8 cellular contexts compared by ENCODE assay signal in the genomic region with DNA sequence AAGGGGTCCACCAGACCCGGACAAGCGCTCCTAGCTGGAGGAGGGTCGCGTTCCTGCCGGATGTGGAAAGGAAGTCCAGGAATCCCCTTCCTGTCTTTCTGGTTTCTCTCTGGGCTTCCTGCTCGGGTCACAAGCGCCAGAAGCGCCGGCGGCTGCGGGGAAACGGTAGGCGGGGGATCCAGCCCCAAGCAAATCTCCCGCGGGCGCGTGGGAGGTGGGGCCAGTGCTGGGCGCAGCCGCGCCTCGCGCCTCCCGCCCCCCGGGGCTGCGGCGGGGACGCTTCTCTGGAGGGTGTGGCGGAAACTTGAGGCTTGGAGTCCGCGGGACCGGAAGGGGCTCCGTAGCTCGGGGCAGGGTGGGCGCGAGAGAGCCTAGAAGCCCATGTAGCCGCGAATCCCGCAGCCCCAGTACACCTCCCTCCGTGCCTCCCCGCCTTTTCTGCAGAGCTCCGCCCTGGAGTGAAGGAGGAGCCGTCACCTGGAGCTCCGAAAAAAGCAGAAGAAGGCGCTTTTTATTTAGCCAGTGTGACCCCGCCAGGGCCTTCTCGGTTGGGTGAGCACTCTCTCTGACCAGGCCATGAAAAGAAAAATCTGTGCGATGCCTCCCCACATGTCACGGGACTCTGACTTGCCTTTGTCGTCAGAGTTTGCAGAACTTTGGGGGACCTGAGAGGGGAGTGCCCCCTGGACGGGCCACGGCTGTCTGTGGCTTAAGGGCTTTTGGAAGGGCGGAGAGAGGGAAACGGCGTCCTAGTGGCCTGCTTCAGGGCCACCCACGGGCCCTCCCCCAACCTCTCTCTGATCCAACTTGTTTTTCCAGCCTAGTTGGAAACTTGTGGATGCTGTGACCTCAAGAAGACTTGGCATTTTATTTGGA. TPM values are rescaled to one million over a fixed set of nuclear protein-coding genes. Genes with fewer than 3 reads are reported as not detected.
A peak's percentile ranks its signal among the peaks of the same experiment; 100 is the strongest.
DNase-seq lines count a peak whose midpoint lies in the region; ATAC-seq and TF ChIP-seq lines count a peak whose summit lies in the region.

No MANE protein-coding gene starts in this region.

- peak; percentile 83 for TF ChIP-seq POLR2A in GM19193 (IDR thresholded peaks at IDR 0.05; ENCODE audit: extremely low read depth, insufficient read depth, insufficient read length)

- H3K9me3 ChIP-seq in BLaER1 (peaks cover 7% of the 10 kb centered on the region), ectodermal cell (ENCODE audit: control insufficient read depth, low read length) (no peaks in the 10 kb centered on the region)

- peaks cover 2% of the 10 kb centered on the region for H3K27me3 Mint-ChIP-seq in activated CD4-positive, alpha-beta memory T cell treated with anti-CD3 and anti-CD28 coated beads for 36 hours

- peak overlapping the region; percentile 85 for H3K4me3 Mint-ChIP-seq in activated CD4-positive, alpha-beta memory T cell treated with anti-CD3 and anti-CD28 coated beads for 36 hours

- peak; percentile 54 for ATAC-seq in HG03378 (IDR thresholded peaks at IDR 0.05; ENCODE audit: unreplicated experiment)

- H3K36me3 Mint-ChIP-seq in activated CD4-positive, alpha-beta memory T cell treated with anti-CD3 and anti-CD28 coated beads for 36 hours: peaks cover 70% of the 10 kb centered on the region

- H3K27ac ChIP-seq in BLaER1 (peak overlapping the region; percentile 90), ectodermal cell (ENCODE audit: insufficient read depth, low read depth, low read length, poor library complexity, severe bottlenecking) (peak overlapping the region; percentile 84)

- peak overlapping the region; percentile 76 for H3K9ac ChIP-seq in BLaER1

- peak overlapping the region; percentile 97 for H3K27ac Mint-ChIP-seq in activated CD4-positive, alpha-beta memory T cell treated with anti-CD3 and anti-CD28 coated beads for 36 hours

- H3K4me3 ChIP-seq in BLaER1 (peak overlapping the region; percentile 68), ectodermal cell (ENCODE audit: insufficient read depth, low read depth, low read length) (peak overlapping the region; percentile 55)

- H3K4me1 ChIP-seq in BLaER1 (peaks cover 64% of the 10 kb centered on the region), ectodermal cell (ENCODE audit: control insufficient read depth, insufficient read depth, low read length) (peaks cover 8% of the 10 kb centered on the region)

- H3K9me3 Mint-ChIP-seq in activated CD4-positive, alpha-beta memory T cell treated with anti-CD3 and anti-CD28 coated beads for 36 hours: peaks cover 14% of the 10 kb centered on the region

- intact Hi-C loops in activated CD4-positive, alpha-beta memory T cell treated with anti-CD3 and anti-CD28 coated beads for 36 hours (cut with micrococcal nuclease): loop anchor here (1.0 kb wide), 1 partner anchor 54 kb away; no protein-coding TSS in a partner anchor

- DNase-seq in NCI-H748 (lab: John Stamatoyannopoulos, UW; ENCODE audit: unreplicated experiment) (peak; percentile 87), lung microvascular endothelial cell (ENCODE audit: low read depth in 2 of 2) (peak; percentile 67 to 68)
- peak; percentile 96 for DNase-seq in activated CD4-positive, alpha-beta memory T cell treated with anti-CD3 and anti-CD28 coated beads for 36 hours
- peak; percentile 84 to 92 (median 88) for DNase-seq in stimulated activated CD4-positive, alpha-beta T cell treated with anti-CD3 and anti-CD28 coated beads, TNF-alpha, amount 100 ng/mL, for 48 hours (ENCODE audit: low read depth in 3 of 3)

- H3K27me3 ChIP-seq in BLaER1: no peaks in the 10 kb centered on the region
- no peaks in the 10 kb centered on the region for H3K27me3 ChIP-seq in ectodermal cell (ENCODE audit: control insufficient read depth, insufficient read depth, low read length, poor library complexity, severe bottlenecking)

- CTCF ChIA-PET in activated CD4-positive, alpha-beta memory T cell treated with anti-CD3 and anti-CD28 coated beads for 36 hours (lab: Charles Lee): interaction anchor here (0.6 to 2.5 kb wide), 11 partner anchors 13 to 111 kb away, joined by 3 to 13 read pairs (median 4); a partner anchor contains a TSS

- peaks cover 53% of the 10 kb centered on the region for H3K4me1 Mint-ChIP-seq in activated CD4-positive, alpha-beta memory T cell treated with anti-CD3 and anti-CD28 coated beads for 36 hours (ENCODE audit: low read depth)

- POLR2A ChIA-PET in activated CD4-positive, alpha-beta memory T cell treated with anti-CD3 and anti-CD28 coated beads for 36 hours (lab: Charles Lee): interaction anchor here (0.9 to 13.5 kb wide), 13 partner anchors 17 to 221 kb away, joined by 3 to 471 read pairs (median 5); a partner anchor contains a TSS

- H3K36me3 ChIP-seq in BLaER1 (no peaks in the 10 kb centered on the region), ectodermal cell (ENCODE audit: control insufficient read depth, insufficient read depth, low read length) (no peaks in the 10 kb centered on the region)

- peak overlapping the region; percentile 98 for H3K4me2 ChIP-seq in BLaER1

- H4K20me1 ChIP-seq in BLaER1: no peaks in the 10 kb centered on the region

- 1% methylated on average over 55 of the region's 55 CpGs for WGBS in ectodermal cell, 2 experiments

RNA-seq across cellular contexts. Expression of a gene that starts 21.4 kb away (rescaled TPM):
- 100 to 1,000 TPM; 191 to 199 TPM for total RNA-seq in activated CD4-positive, alpha-beta memory T cell treated with anti-CD3 and anti-CD28 coated beads for 36 hours
- polyA plus RNA-seq in ectodermal cell (2013, experiment 1 of 4): 7.4 TPM
- polyA plus RNA-seq in ectodermal cell (2013, experiment 2 of 4): 5.0 TPM
- 4.8 TPM for polyA plus RNA-seq in ectodermal cell (2013, experiment 3 of 4)
- 4.5 TPM for polyA plus RNA-seq in ectodermal cell (2013, experiment 4 of 4)
- 0.99 and 1.3 TPM in 2 replicates for total RNA-seq in lung microvascular endothelial cell

RNA-seq across cellular contexts. Expression of a gene that starts 40.3 kb away (rescaled TPM):
- total RNA-seq in activated CD4-positive, alpha-beta memory T cell treated with anti-CD3 and anti-CD28 coated beads for 36 hours: 1 to 10 TPM; 3.6 to 4.9 TPM
- not detected for polyA plus RNA-seq in ectodermal cell (2013, experiment 1 of 4)
- polyA plus RNA-seq in ectodermal cell (2013, experiment 2 of 4): not detected
- not detected for polyA plus RNA-seq in ectodermal cell (2013, experiment 3 of 4)
- not detected for polyA plus RNA-seq in ectodermal cell (2013, experiment 4 of 4)
- total RNA-seq in lung microvascular endothelial cell: not detected in 2 replicates

Comparison
In these comparisons a context has a peak if more than half of its experiments do, and no peak if none do; other contexts are left out.
1. Peak in every context shown above with its lines: DNase-seq, ATAC-seq, H3K4me3 ChIP-seq and H3K27ac ChIP-seq.
2. RNA of a gene that starts 21.4 kb away (total RNA-seq): 191 to 199 TPM in activated CD4-positive, alpha-beta memory T cell treated with anti-CD3 and anti-CD28 coated beads for 36 hours; 0.99 to 1.3 TPM in lung microvascular endothelial cell; every median in the first group is over 10 times any median in the second.